1 cellular context compared by ENCODE assay signal in genomic region chr7:76302299-76303056, GRCh38.
TF ChIP-seq lines count a peak whose summit lies in the region.

TSS of gene HSPB1 (plus strand) at chr7:76302673. CDS start at chr7:76302713, 40 bp downstream.

TF ChIP-seq in K562, 482 proteins besides CTCF, POLR2A, EP300 and RAD21 (continued from another document and continues in another):
- TF ChIP-seq ZNF449 (CRISPR knock-in tag; IDR thresholded peaks at IDR 0.05), result 0 out of 2 replicates have a peak, but pooled peaks have one; percentile 54
- TF ChIP-seq MYC (IDR thresholded peaks at IDR 0.05; ENCODE audit: low read depth, low read length), result peak; percentile 26; the same call in 1 of the 2 replicates
- TF ChIP-seq MYC (CRISPR knock-in tag; IDR thresholded peaks at IDR 0.05; ENCODE audit: borderline replicate concordance, low read depth), result 0 out of 2 replicates have a peak, but pooled peaks have one; percentile 42
- TF ChIP-seq NBN (IDR thresholded peaks at IDR 0.05; ENCODE audit: low read depth), result peak; percentile 21; the same call in 1 of the 2 replicates
- TF ChIP-seq KLF6 (CRISPR knock-in tag; IDR thresholded peaks at IDR 0.05; ENCODE audit: borderline replicate concordance), result 0 out of 2 replicates have a peak, but pooled peaks have one; percentile 60
- TF ChIP-seq ETV6 (IDR thresholded peaks at IDR 0.05; ENCODE audit: borderline replicate concordance in 1 of 2, low read depth in 2 of 2, low read length in 1 of 2), result no peak
- peak; percentile 43; the same call in 1 of the 2 replicates for TF ChIP-seq ETV6 (CRISPR knock-in tag; IDR thresholded peaks at IDR 0.05; ENCODE audit: borderline replicate concordance)
- TF ChIP-seq POU5F1 (IDR thresholded peaks at IDR 0.05; ENCODE audit: borderline replicate concordance, low read depth, low read length, partially characterized antibody), result no peak
- TF ChIP-seq GTF2B (IDR thresholded peaks at IDR 0.05; ENCODE audit: extremely low read depth, insufficient read length), result peak; percentile 70
- peak; percentile 17; the same call in 1 of the 2 replicates for TF ChIP-seq OTX1 (CRISPR knock-in tag; IDR thresholded peaks at IDR 0.05)
- TF ChIP-seq DIDO1 (tag; IDR thresholded peaks at IDR 0.05; ENCODE audit: low read depth), result no peak
- TF ChIP-seq NCOA1 (IDR thresholded peaks at IDR 0.05; ENCODE audit: low read depth), result 0 out of 2 replicates have a peak, but pooled peaks have one; percentile 16
- no peak for TF ChIP-seq MYBL2 (IDR thresholded peaks at IDR 0.05; ENCODE audit: low read depth)
- TF ChIP-seq MYBL2 (CRISPR knock-in tag; IDR thresholded peaks at IDR 0.05; ENCODE audit: borderline replicate concordance), result no peak
- TF ChIP-seq ZEB2 (IDR thresholded peaks at IDR 0.05), result peak; percentile 13; the same call in 1 of the 2 replicates
- TF ChIP-seq AFF1 (IDR thresholded peaks at IDR 0.05; ENCODE audit: low read depth in 1 of 2, partially characterized antibody in 2 of 2), result peak in 1 of 2 experiments; percentile 43
- 0 out of 2 replicates have a peak, but pooled peaks have one; percentile 90 for TF ChIP-seq RBM14 (IDR thresholded peaks at IDR 0.05; ENCODE audit: borderline replicate concordance, insufficient read depth, low read depth, low read length)
- TF ChIP-seq KAT7 (CRISPR knock-in tag; IDR thresholded peaks at IDR 0.05; ENCODE audit: borderline replicate concordance), result 0 out of 2 replicates have a peak, but pooled peaks have one; percentile 17
- TF ChIP-seq TCF7 (IDR thresholded peaks at IDR 0.05; ENCODE audit: borderline replicate concordance), result no peak; the same call in 1 of the 2 replicates
- 0 out of 2 replicates have a peak, but pooled peaks have one; percentile 42 for TF ChIP-seq MTF1 (CRISPR knock-in tag; IDR thresholded peaks at IDR 0.05; ENCODE audit: borderline replicate concordance)
- no peak; the same call in none of the 2 replicates for TF ChIP-seq REST (CRISPR knock-in tag; IDR thresholded peaks at IDR 0.05; ENCODE audit: low read depth)
- peak; percentile 34 to 78; a peak in 1 of 4 replicates for TF ChIP-seq MLLT1 (IDR thresholded peaks at IDR 0.05)
- TF ChIP-seq FIP1L1 (IDR thresholded peaks at IDR 0.05; ENCODE audit: low read depth, low read length, poor library complexity, severe bottlenecking), result peak; percentile 92
- TF ChIP-seq RHOXF2B (CRISPR knock-in tag; conservative IDR thresholded peaks at IDR 0.05), result peak; percentile 82; the same call in 1 of the 2 replicates
- peak; percentile 75 for TF ChIP-seq POLR2B (IDR thresholded peaks at IDR 0.05; ENCODE audit: low read depth, partially characterized antibody)
- TF ChIP-seq NR2C2 (CRISPR knock-in tag; IDR thresholded peaks at IDR 0.05), result no peak
- TF ChIP-seq NR2C2 (tag; IDR thresholded peaks at IDR 0.05), result peak; percentile 72; the same call in 1 of the 2 replicates
- TF ChIP-seq MGA (IDR thresholded peaks at IDR 0.05), result peak; percentile 83
- TF ChIP-seq HNRNPLL (IDR thresholded peaks at IDR 0.05; ENCODE audit: low read depth, low read length, poor library complexity, severe bottlenecking), result peak; percentile 76
- TF ChIP-seq ZSCAN32 (CRISPR knock-in tag; IDR thresholded peaks at IDR 0.05), result no peak
- no peak for TF ChIP-seq ZNF696 (CRISPR knock-in tag; conservative IDR thresholded peaks at IDR 0.05)
- peak; percentile 72 for TF ChIP-seq RBBP5 (IDR thresholded peaks at IDR 0.05; ENCODE audit: borderline replicate concordance, insufficient read depth, low read length, poor library complexity, severe bottlenecking)
- 0 out of 2 replicates have a peak, but pooled peaks have one; percentile 37 for TF ChIP-seq TARDBP (IDR thresholded peaks at IDR 0.05)
